Comparison of ENCODE assay signal across 16 cellular contexts in the genomic region with DNA sequence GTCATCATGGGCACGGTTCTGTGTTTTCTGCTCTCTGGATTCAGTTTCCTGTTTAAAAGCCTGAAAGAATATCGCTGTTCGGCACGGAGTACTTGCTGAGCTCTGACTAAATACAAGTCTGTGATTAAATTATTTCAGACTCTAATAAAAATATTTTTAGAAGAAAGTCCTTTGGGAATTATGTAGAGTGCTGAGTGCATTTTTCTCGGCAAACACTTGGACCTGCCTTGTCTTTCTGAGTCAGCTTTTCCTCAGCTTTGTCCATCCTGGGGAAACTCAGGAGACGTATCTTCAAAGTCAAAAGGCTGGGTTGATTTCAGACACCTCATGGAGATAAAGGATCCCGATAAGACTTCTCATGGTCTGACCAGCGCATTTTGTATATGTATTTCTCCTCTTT. TPM values are rescaled to one million over a fixed set of nuclear protein-coding genes. Genes with fewer than 3 reads are reported as not detected.
DNase-seq lines count a peak whose midpoint lies in the region; ATAC-seq and TF ChIP-seq lines count a peak whose summit lies in the region.
"Had no signal": no experiment of that assay in that cellular context is flagged by ENCODE, and none has a peak within 500 bp of the region (broad histone marks: within the 10 kb centered on the region; RNA-seq: fewer than 3 reads in every experiment).

No MANE protein-coding gene starts in this region.

- intact Hi-C loops in colonic mucosa (cut with DNase I) = no loop called here

- no peaks in the 10 kb centered on the region for H3K27me3 ChIP-seq in colonic mucosa
- H3K27me3 ChIP-seq: BE2C, SJCRH30 had no signal

- H3K36me3 ChIP-seq in colonic mucosa = no peaks in the 10 kb centered on the region
- H3K36me3 ChIP-seq: BE2C, SJCRH30, spleen had no signal

- TF ChIP-seq CTCF in coronary artery (IDR thresholded peaks at IDR 0.05) = no peak
- no peak for TF ChIP-seq CTCF in colonic mucosa (IDR thresholded peaks at IDR 0.05)

- H3K27ac ChIP-seq in coronary artery = peak overlapping the region; percentile 54 to 86
- H3K27ac ChIP-seq in skin epidermis = peak overlapping the region in 18 of 21 experiments; percentile 2 to 90 (median 68)
- no peak overlapping the region for H3K27ac ChIP-seq in colonic mucosa
- H3K27ac ChIP-seq: KMS-11, SJCRH30, VCaP had no signal

- no peak for ATAC-seq in GM19452 (IDR thresholded peaks at IDR 0.05; ENCODE audit: unreplicated experiment)
- ATAC-seq: naive thymus-derived CD4-positive, alpha-beta T cell had no signal

- H3K9me3 ChIP-seq in colonic mucosa = no peaks in the 10 kb centered on the region
- H3K9me3 ChIP-seq: BE2C, SJCRH30, spleen had no signal

- peak overlapping the region in 1 of 2 donors; percentile 35 for H3K9ac ChIP-seq in colonic mucosa (ENCODE audit: low read depth in 2 of 2, low read length in 2 of 2)
- H3K9ac ChIP-seq: KMS-11 had no signal

- H3K4me3 ChIP-seq in coronary artery (peak overlapping the region; percentile 7), skin epidermis (no peak overlapping the region), colonic mucosa (no peak overlapping the region)
- H3K4me3 ChIP-seq: SJCRH30, spleen had no signal

- DNase-seq in GM03348 (ENCODE audit: low spot score) (peak; percentile 68), coronary artery (ENCODE audit: low spot score) (no peak), iris pigment epithelial cell (ENCODE audit: low read depth) (peak; percentile 56), colonic mucosa (no peak), NCI-H1105 treated with DMSO at 0.1 percent for 48 hours (lab: John Stamatoyannopoulos, UW) (no peak)
- no peak for DNase-seq in activated effector memory CD4-positive, alpha-beta T cell treated with anti-CD3 and anti-CD28 coated beads, Interleukin-2, amount 50 U/mL, for 16 hours
- DNase-seq: activated CD8-positive, alpha-beta memory T cell treated with anti-CD3 and anti-CD28 coated beads, Interleukin-2, amount 50 U/mL, for 4 hours; BE2C; naive thymus-derived CD4-positive, alpha-beta T cell; NCI-H1930; SJCRH30; spleen had no signal

- no peaks in the 10 kb centered on the region for H3K4me1 ChIP-seq in colonic mucosa
- H3K4me1 ChIP-seq: BE2C, SJCRH30 had no signal

RNA-seq across cellular contexts. Expression of a gene that starts 45.9 kb away (rescaled TPM):
- total RNA-seq in colonic mucosa = 100 to 1,000 TPM in 1 of 2 donors, 10 to 100 TPM in 1; 50.1 to 152 TPM
- total RNA-seq: SJCRH30 had no signal

Comparison
In these comparisons a context has a peak if more than half of its experiments do, and no peak if none do; other contexts are left out.
1. DNase-seq: peak in GM03348 (single experiment) and iris pigment epithelial cell (single experiment); none in coronary artery (single experiment), colonic mucosa (single experiment), NCI-H1105 treated with DMSO at 0.1 percent for 48 hours (single experiment) and activated effector memory CD4-positive, alpha-beta T cell treated with anti-CD3 and anti-CD28 coated beads, Interleukin-2, amount 50 U/mL, for 16 hours (single experiment).